Comparison of ENCODE assay signal across 26 cellular contexts in genomic region chr2:10428355-10428754, GRCh38.
"Had no signal": no experiment of that assay in that cellular context is flagged by ENCODE, and none has a peak within 500 bp of the region (broad histone marks: within the 10 kb centered on the region; RNA-seq: fewer than 3 reads in every experiment).

No MANE protein-coding gene starts in this region.

- H3K4me3 Mint-ChIP-seq: activated B cell treated with CpG ODN at 0.5 μM for 24 hours; activated CD4-positive, alpha-beta memory T cell treated with anti-CD3 and anti-CD28 coated beads for 36 hours; activated CD4-positive, alpha-beta T cell treated with anti-CD3 and anti-CD28 coated beads, Interleukin-2, amount 10 ng/mL, durations not matched to agents 7 days and 5 days; activated naive CD8-positive, alpha-beta T cell treated with anti-CD3 and anti-CD28 coated beads, Interleukin-2, amount 10 ng/mL, durations not matched to agents 7 days and 5 days; activated T-cell treated with anti-CD3 and anti-CD28 coated beads, Interleukin-2, amount 50 U/mL, for 4 hours; T-helper 17 cell had no signal

- H3K9me3 Mint-ChIP-seq: activated B cell treated with CpG ODN at 0.5 μM for 24 hours; activated CD4-positive, alpha-beta memory T cell treated with anti-CD3 and anti-CD28 coated beads for 36 hours; activated CD4-positive, alpha-beta T cell treated with anti-CD3 and anti-CD28 coated beads, Interleukin-2, amount 10 ng/mL, durations not matched to agents 7 days and 5 days; activated naive CD8-positive, alpha-beta T cell treated with anti-CD3 and anti-CD28 coated beads, Interleukin-2, amount 10 ng/mL, durations not matched to agents 7 days and 5 days; activated T-cell treated with anti-CD3 and anti-CD28 coated beads, Interleukin-2, amount 50 U/mL, for 4 hours had no signal

- DNase-seq: activated B cell treated with CpG ODN at 0.5 μM for 24 hours; activated CD4-positive, alpha-beta memory T cell treated with anti-CD3 and anti-CD28 coated beads for 36 hours; activated CD4-positive, alpha-beta T cell treated with anti-CD3 and anti-CD28 coated beads for 1 hour; activated CD4-positive, alpha-beta T cell treated with anti-CD3 and anti-CD28 coated beads, Interleukin-2, amount 10 ng/mL, durations not matched to agents 7 days and 5 days; activated CD8-positive, alpha-beta memory T cell treated with anti-CD3 and anti-CD28 coated beads for 24 hours; activated naive CD4-positive, alpha-beta T cell treated with anti-CD3 and anti-CD28 coated beads, Interleukin-2, amount 50 U/mL, for 16 hours; activated naive CD8-positive, alpha-beta T cell treated with anti-CD3 and anti-CD28 coated beads, Interleukin-2, amount 10 ng/mL, durations not matched to agents 7 days and 5 days; activated T-cell treated with anti-CD3 and anti-CD28 coated beads, Interleukin-2, amount 50 U/mL, for 4 hours; adrenal gland; anterior cingulate cortex; MG63; MV-4-11; NCI-H1092 treated with DMSO at 0.1 percent for 48 hours; NCI-H1417 treated with DMSO at 0.1 percent for 48 hours; NCI-H1694; NCI-H2029 treated with DMSO at 0.1 percent for 48 hours; NCI-H345; NCI-H510A treated with DMSO at 0.1 percent for 48 hours; NCI-H69; NK-92 treated with Interleukin-12 subunit alpha and Interleukin-12 subunit beta, amount 100 ng/mL, for 24 hours; OCI-M1; Peyer's patch; SHP77; T-helper 17 cell; T-helper 9 cell had no signal

- H3K9me3 ChIP-seq: adrenal gland, MG63, Peyer's patch, SJSA1 had no signal

- H3K27ac Mint-ChIP-seq: activated B cell treated with CpG ODN at 0.5 μM for 24 hours; activated CD4-positive, alpha-beta memory T cell treated with anti-CD3 and anti-CD28 coated beads for 36 hours; activated CD4-positive, alpha-beta T cell treated with anti-CD3 and anti-CD28 coated beads, Interleukin-2, amount 10 ng/mL, durations not matched to agents 7 days and 5 days; activated naive CD8-positive, alpha-beta T cell treated with anti-CD3 and anti-CD28 coated beads, Interleukin-2, amount 10 ng/mL, durations not matched to agents 7 days and 5 days; T-helper 17 cell had no signal

- H3K4me3 ChIP-seq: adrenal gland, MG63, Peyer's patch, SJSA1 had no signal

- ATAC-seq: activated T-cell treated with anti-CD3 and anti-CD28 coated beads, Interleukin-2, amount 50 U/mL, for 4 hours; T-helper 17 cell had no signal

- H3K27ac ChIP-seq: adrenal gland, SJSA1 had no signal

- H3K27me3 ChIP-seq: adrenal gland, MG63, Peyer's patch, SJSA1 had no signal
